ENCODE assay signal across 25 cellular contexts in the genomic region with DNA sequence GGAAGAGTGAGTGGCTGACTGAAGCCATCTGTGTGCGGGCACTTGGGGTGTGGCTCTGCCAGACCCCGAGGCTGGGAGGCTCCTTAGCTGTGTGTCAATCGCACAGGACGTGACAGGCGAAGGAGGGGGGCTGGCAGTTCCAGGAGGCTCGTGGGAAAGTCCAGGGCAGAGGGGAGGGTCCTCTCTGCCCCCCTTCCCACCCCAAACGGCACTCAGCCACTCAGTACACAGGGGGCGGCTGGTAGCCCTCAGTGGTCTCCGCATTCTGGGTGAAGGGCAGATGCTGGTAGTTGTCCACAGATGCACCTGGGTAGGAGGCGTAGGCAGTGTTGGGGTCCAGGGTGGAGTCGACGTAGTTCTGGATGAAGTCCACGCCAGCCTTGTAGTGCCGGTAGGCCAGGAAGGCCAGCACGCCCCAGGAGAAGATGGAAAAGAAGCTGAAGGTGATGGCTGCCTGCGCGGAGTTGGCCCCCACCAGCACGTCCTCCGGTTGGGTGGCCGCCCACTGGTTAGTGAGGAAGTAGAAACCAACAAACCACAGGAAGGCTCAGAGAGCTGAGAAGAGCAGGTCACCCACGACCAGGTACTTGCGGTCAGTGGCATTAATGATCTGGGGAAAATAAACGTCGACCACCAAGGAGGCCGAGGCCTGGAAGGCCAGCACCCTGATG.
"Had no signal": no experiment of that assay in that cellular context is flagged by ENCODE, and none has a peak within 500 bp of the region (broad histone marks: within the 10 kb centered on the region; RNA-seq: fewer than 3 reads in every experiment).

No MANE protein-coding gene starts in this region.

- H3K9ac ChIP-seq: neural progenitor cell had no signal

- H3K36me3 ChIP-seq: neural progenitor cell, pancreas, right lobe of liver, stomach, suprapubic skin, thyroid gland, uterus had no signal

- H3K27me3 Mint-ChIP-seq: type B pancreatic cell had no signal

- ATAC-seq: foreskin keratinocyte; naive thymus-derived CD8-positive, alpha-beta T cell; pancreas; psoas muscle had no signal

- H3K9me3 Mint-ChIP-seq: endodermal cell had no signal

- H3K4me1 ChIP-seq: foreskin keratinocyte, neural progenitor cell, pancreas, psoas muscle, right lobe of liver, suprapubic skin, uterus had no signal

- H3K9me3 ChIP-seq: mucosa of descending colon, pancreas, psoas muscle, right lobe of liver, stomach, suprapubic skin, thyroid gland, uterus had no signal

- DNase-seq: effector CD4-positive, alpha-beta T cell; endodermal cell; erythroblast; foreskin keratinocyte; head of caudate nucleus; kidney glomerular epithelial cell; naive thymus-derived CD8-positive, alpha-beta T cell; occipital lobe; psoas muscle; retina; right lobe of liver; stimulated activated CD4-positive, alpha-beta T cell treated with anti-CD3 and anti-CD28 coated beads, Interleukin-2, amount 100 ng/mL, for 24 hours; stimulated activated CD4-positive, alpha-beta T cell treated with anti-CD3 and anti-CD28 coated beads, Interleukin-4, amount 100 ng/mL, for 4 hours; stimulated activated naive CD4-positive, alpha-beta T cell; stomach; thyroid gland; uterus had no signal

- H3K4me2 ChIP-seq: hepatocyte, neural progenitor cell had no signal

- H3K79me2 ChIP-seq: hepatocyte had no signal

- H3K4me3 ChIP-seq: coronary artery, hepatocyte, mucosa of descending colon, neural progenitor cell, pancreas, psoas muscle, right lobe of liver, stomach, suprapubic skin, thyroid gland, uterus had no signal

- H3K4me1 Mint-ChIP-seq: endodermal cell, neural progenitor cell had no signal

- H3K27ac ChIP-seq: coronary artery, foreskin keratinocyte, hepatocyte, neural progenitor cell, pancreas, psoas muscle, right lobe of liver, stomach, suprapubic skin, thyroid gland, uterus had no signal

- H3K27me3 ChIP-seq: hepatocyte, neural progenitor cell, pancreas, right lobe of liver, stomach, suprapubic skin, thyroid gland, uterus had no signal

- H3K27ac Mint-ChIP-seq: endodermal cell, neural progenitor cell, type B pancreatic cell had no signal

- FAIRE-seq: endothelial cell of umbilical vein, pancreas had no signal

- H2AFZ ChIP-seq: hepatocyte, neural progenitor cell had no signal

- H3K4me3 Mint-ChIP-seq: endodermal cell; naive thymus-derived CD8-positive, alpha-beta T cell; neural progenitor cell; type B pancreatic cell had no signal

- H3K36me3 Mint-ChIP-seq: neural progenitor cell, type B pancreatic cell had no signal
